In the genomic region with DNA sequence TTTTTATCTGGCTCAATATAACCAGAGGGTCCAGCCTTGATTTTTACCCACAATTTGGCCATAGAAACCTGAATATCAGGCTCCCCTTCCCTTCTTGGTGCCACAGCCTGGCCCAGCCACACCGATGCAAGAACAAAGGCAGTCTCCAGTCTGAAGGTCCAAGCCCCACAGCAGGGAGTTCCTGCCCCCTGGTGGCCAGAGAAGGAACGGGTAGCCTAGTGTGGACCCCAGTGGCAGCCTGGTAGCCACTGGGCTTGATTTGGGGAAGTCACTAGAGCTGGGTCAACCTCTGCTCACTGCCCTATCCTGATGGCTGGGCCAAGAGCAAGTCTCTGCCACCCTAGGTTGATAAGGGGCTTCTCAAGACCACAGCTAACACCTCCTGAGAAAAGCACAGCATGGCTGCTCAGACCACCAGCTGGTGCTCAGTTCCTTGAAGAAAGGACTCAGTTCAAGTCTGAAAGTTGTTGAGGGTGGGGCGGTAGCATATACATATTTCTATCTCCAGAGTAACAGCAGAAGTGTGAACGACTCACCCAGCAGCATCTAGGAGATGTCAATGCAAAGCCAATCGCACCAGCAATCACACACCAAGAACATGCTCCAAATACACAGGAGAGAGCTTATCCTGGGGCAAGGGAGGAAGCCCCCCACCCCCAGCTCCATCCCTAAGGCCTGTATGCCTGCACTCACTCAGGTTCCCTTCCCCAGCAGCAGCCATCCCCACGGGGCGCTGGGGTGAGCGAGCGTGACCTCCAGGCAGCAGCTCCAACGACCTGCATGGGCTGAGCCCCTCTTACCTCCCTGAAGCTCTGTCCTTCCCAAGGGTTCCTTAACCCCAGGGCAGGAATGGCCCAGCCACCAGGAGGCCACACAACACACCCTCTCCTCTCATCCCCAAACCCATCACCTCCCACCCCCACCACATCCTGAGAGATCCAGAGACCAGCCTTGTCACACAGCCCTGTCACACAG, we compare ENCODE assay signal across 1 cellular context.
A peak's percentile ranks its signal among the peaks of the same experiment; 100 is the strongest.
TF ChIP-seq lines count a peak whose summit lies in the region.

No MANE protein-coding gene starts in this region.

TF ChIP-seq in SK-N-SH, 30 proteins besides CTCF, POLR2A, EP300 and RAD21:
- no peak for TF ChIP-seq YY1 (IDR thresholded peaks at IDR 0.05; ENCODE audit: low read depth)
- TF ChIP-seq POLR2AphosphoS5 (IDR thresholded peaks at IDR 0.05; ENCODE audit: low read depth, low read length) = no peak
- peak; percentile 39 for TF ChIP-seq CHD2 (IDR thresholded peaks at IDR 0.05; ENCODE audit: low read length, partially characterized antibody)
- TF ChIP-seq JUND (IDR thresholded peaks at IDR 0.05) = no peak
- TF ChIP-seq ELF1 (IDR thresholded peaks at IDR 0.05) = no peak
- no peak for TF ChIP-seq TCF12 (IDR thresholded peaks at IDR 0.05)
- peak; percentile 94 for TF ChIP-seq SMC3 (IDR thresholded peaks at IDR 0.05; ENCODE audit: low read depth, low read length)
- TF ChIP-seq, protein P1, sequence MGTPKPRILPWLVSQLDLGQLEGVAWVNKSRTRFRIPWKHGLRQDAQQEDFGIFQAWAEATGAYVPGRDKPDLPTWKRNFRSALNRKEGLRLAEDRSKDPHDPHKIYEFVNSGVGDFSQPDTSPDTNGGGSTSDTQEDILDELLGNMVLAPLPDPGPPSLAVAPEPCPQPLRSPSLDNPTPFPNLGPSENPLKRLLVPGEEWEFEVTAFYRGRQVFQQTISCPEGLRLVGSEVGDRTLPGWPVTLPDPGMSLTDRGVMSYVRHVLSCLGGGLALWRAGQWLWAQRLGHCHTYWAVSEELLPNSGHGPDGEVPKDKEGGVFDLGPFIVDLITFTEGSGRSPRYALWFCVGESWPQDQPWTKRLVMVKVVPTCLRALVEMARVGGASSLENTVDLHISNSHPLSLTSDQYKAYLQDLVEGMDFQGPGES (IDR thresholded peaks at IDR 0.05; ENCODE audit: low read depth, low read length) = no peak
- TF ChIP-seq FOXM1 (IDR thresholded peaks at IDR 0.05; ENCODE audit: low read depth) = no peak
- no peak for TF ChIP-seq MEF2A (IDR thresholded peaks at IDR 0.05; ENCODE audit: borderline replicate concordance, low read depth)
- no peak for TF ChIP-seq TAF1 (IDR thresholded peaks at IDR 0.05; ENCODE audit: borderline replicate concordance, low read depth, low read length)
- TF ChIP-seq, protein P2, sequence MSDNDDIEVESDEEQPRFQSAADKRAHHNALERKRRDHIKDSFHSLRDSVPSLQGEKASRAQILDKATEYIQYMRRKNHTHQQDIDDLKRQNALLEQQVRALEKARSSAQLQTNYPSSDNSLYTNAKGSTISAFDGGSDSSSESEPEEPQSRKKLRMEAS (IDR thresholded peaks at IDR 0.05; ENCODE audit: low read depth) = no peak
- TF ChIP-seq, protein P3, sequence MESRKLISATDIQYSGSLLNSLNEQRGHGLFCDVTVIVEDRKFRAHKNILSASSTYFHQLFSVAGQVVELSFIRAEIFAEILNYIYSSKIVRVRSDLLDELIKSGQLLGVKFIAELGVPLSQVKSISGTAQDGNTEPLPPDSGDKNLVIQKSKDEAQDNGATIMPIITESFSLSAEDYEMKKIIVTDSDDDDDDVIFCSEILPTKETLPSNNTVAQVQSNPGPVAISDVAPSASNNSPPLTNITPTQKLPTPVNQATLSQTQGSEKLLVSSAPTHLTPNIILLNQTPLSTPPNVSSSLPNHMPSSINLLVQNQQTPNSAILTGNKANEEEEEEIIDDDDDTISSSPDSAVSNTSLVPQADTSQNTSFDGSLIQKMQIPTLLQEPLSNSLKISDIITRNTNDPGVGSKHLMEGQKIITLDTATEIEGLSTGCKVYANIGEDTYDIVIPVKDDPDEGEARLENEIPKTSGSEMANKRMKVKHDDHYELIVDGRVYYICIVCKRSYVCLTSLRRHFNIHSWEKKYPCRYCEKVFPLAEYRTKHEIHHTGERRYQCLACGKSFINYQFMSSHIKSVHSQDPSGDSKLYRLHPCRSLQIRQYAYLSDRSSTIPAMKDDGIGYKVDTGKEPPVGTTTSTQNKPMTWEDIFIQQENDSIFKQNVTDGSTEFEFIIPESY (IDR thresholded peaks at IDR 0.05; ENCODE audit: borderline replicate concordance, low read depth) = no peak
- TF ChIP-seq GATA2 (CRISPR knock-in tag; IDR thresholded peaks at IDR 0.05) = no peak
- no peak for TF ChIP-seq GABPA (IDR thresholded peaks at IDR 0.05; ENCODE audit: low read depth)
- no peak for TF ChIP-seq NFIC (IDR thresholded peaks at IDR 0.05; ENCODE audit: borderline replicate concordance)
